ENCODE assay signal across 1 cellular context in the genomic region with DNA sequence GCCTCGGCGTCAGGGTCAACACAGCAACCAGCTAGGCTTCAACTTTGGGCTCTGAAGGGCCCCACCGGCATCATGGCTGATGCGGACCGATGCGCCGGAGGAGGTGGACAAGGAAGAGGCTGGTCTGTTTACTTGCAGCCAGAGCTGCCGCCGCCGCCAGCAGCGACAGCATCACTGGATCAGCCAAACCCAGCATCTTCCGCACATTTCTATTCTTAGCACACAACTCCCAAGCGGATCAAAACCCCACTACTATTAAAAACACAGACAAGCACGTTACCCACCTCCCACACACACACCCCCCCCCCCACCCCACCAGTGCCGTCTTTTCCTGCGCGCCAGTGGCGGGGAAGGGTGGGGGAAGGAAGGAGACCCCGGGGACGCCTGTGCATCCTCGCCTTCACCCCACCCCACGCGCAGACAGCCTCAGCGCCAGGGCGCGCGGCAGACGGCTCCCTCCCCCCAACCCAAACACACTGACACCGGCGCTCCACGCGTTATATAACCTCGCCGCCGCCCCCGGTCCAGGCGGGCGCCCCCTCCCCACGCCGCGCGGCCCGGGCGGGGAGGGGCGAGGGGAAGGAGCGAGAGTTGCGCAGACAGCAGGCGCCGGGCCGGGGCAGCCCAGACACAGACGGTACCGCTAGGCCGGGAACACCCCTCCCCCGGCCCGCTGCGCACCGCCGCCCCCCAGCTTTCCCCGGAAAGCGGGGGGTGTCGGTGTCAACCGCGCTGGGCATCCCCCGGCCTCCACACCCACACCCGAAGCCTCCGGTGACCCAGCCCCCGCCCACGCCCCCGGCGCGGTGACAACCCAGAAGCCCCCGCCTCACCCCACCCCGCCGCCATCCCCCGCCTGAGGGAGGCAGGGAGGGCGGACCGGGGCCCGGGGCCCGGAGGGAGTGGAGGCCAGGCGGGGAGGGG.
TF ChIP-seq lines count a peak whose summit lies in the region.

No MANE protein-coding gene starts in this region.

TF ChIP-seq in SK-N-SH treated with all-trans-retinoic acid at 6 μM for 48 hours, 23 proteins besides CTCF, POLR2A, EP300 and RAD21 (continued from another document):
- TF ChIP-seq, protein P1, sequence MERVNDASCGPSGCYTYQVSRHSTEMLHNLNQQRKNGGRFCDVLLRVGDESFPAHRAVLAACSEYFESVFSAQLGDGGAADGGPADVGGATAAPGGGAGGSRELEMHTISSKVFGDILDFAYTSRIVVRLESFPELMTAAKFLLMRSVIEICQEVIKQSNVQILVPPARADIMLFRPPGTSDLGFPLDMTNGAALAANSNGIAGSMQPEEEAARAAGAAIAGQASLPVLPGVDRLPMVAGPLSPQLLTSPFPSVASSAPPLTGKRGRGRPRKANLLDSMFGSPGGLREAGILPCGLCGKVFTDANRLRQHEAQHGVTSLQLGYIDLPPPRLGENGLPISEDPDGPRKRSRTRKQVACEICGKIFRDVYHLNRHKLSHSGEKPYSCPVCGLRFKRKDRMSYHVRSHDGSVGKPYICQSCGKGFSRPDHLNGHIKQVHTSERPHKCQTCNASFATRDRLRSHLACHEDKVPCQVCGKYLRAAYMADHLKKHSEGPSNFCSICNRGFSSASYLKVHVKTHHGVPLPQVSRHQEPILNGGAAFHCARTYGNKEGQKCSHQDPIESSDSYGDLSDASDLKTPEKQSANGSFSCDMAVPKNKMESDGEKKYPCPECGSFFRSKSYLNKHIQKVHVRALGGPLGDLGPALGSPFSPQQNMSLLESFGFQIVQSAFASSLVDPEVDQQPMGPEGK (CRISPR knock-in tag; IDR thresholded peaks at IDR 0.05; ENCODE audit: borderline replicate concordance): no peak
- TF ChIP-seq ZC3H10 (CRISPR knock-in tag; IDR thresholded peaks at IDR 0.05) (no peak), ZFP30 (CRISPR knock-in tag; IDR thresholded peaks at IDR 0.05) (no peak), ZFP3 (CRISPR knock-in tag; IDR thresholded peaks at IDR 0.05) (no peak), OSR1 (CRISPR knock-in tag; IDR thresholded peaks at IDR 0.05) (no peak), TOX (CRISPR knock-in tag; IDR thresholded peaks at IDR 0.05; ENCODE audit: borderline replicate concordance) (no peak)
- TF ChIP-seq, protein P2, sequence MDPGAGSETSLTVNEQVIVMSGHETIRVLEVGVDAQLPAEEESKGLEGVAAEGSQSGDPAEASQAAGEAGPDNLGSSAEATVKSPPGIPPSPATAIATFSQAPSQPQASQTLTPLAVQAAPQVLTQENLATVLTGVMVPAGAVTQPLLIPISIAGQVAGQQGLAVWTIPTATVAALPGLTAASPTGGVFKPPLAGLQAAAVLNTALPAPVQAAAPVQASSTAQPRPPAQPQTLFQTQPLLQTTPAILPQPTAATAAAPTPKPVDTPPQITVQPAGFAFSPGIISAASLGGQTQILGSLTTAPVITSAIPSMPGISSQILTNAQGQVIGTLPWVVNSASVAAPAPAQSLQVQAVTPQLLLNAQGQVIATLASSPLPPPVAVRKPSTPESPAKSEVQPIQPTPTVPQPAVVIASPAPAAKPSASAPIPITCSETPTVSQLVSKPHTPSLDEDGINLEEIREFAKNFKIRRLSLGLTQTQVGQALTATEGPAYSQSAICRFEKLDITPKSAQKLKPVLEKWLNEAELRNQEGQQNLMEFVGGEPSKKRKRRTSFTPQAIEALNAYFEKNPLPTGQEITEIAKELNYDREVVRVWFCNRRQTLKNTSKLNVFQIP (CRISPR knock-in tag; IDR thresholded peaks at IDR 0.05; ENCODE audit: borderline replicate concordance, low read depth): no peak
TF ChIP-seq in SK-N-SH treated with all-trans-retinoic acid at 6 μM for 48 hours: peak in this region for 0.
